Comparison of ENCODE assay signal across 1 cellular context in genomic region chr11:105315287-105315686, GRCh38.
TF ChIP-seq lines count a peak whose summit lies in the region.

No MANE protein-coding gene starts in this region.

TF ChIP-seq in GM12878, 131 proteins besides CTCF, POLR2A, EP300 and RAD21 (continued from another document):
- TF ChIP-seq ETV6 (conservative IDR thresholded peaks at IDR 0.05 in 1 of 2, IDR thresholded peaks at IDR 0.05 in 1 of 2; ENCODE audit: borderline replicate concordance in 1 of 2, low read depth in 1 of 2) (no peak), MTA2 (IDR thresholded peaks at IDR 0.05; ENCODE audit: low read depth) (no peak), ATF3 (IDR thresholded peaks at IDR 0.05; ENCODE audit: borderline replicate concordance, extremely low read depth, low read depth, low read length) (no peak), BMI1 (IDR thresholded peaks at IDR 0.05; ENCODE audit: borderline replicate concordance) (no peak), ZBTB4 (CRISPR knock-in tag; IDR thresholded peaks at IDR 0.05) (no peak), FOXK2 (IDR thresholded peaks at IDR 0.05) (no peak), ZNF384 (IDR thresholded peaks at IDR 0.05; ENCODE audit: borderline replicate concordance, low read depth, low read length) (no peak), CBX3 (IDR thresholded peaks at IDR 0.05; ENCODE audit: borderline replicate concordance, low read depth) (no peak), MYC (IDR thresholded peaks at IDR 0.05; ENCODE audit: insufficient read depth, insufficient read length, insufficient replicate concordance, low read length, severe bottlenecking) (no peak), CEBPB (IDR thresholded peaks at IDR 0.05; ENCODE audit: borderline replicate concordance in 1 of 2, low read depth in 2 of 2, low read length in 2 of 2) (no peak)
- TF ChIP-seq, protein P1, sequence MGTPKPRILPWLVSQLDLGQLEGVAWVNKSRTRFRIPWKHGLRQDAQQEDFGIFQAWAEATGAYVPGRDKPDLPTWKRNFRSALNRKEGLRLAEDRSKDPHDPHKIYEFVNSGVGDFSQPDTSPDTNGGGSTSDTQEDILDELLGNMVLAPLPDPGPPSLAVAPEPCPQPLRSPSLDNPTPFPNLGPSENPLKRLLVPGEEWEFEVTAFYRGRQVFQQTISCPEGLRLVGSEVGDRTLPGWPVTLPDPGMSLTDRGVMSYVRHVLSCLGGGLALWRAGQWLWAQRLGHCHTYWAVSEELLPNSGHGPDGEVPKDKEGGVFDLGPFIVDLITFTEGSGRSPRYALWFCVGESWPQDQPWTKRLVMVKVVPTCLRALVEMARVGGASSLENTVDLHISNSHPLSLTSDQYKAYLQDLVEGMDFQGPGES (IDR thresholded peaks at IDR 0.05): no peak
